ENCODE assay signal across 9 cellular contexts in the genomic region with DNA sequence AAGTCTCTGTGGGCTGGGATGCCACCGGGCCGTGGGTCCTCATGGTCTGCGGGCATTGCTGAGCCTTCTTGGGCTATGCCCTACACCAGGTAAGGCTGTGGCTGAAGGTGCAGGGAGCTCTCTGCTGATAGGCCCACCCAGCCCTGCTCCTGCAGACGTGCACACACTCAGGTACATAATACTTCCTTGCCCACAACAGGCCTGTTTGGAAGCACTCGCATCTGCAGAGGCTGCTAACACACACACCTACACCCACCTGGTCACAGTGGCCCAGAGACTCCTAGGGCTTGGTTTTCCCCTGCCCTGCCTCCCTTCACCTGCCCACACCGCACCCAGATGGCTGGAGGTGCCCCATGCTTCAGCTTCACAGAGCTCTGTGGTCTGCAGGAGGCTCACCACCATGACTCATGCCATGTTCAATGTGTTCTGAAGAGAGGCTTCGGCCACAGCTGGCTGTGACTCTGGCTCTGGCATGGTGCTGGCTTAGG.
A peak's percentile ranks its signal among the peaks of the same experiment; 100 is the strongest.
DNase-seq lines count a peak whose midpoint lies in the region; ATAC-seq and TF ChIP-seq lines count a peak whose summit lies in the region.
"Had no signal": no experiment of that assay in that cellular context is flagged by ENCODE, and none has a peak within 500 bp of the region (broad histone marks: within the 10 kb centered on the region; RNA-seq: fewer than 3 reads in every experiment).

No MANE protein-coding gene starts in this region.

- H3K4me2 ChIP-seq in mammary epithelial cell (ENCODE audit: insufficient read depth, low read depth, low read length), result no peak overlapping the region

- CTCF ChIA-PET in mammary epithelial cell (lab: Charles Lee; ENCODE audit: low non-redundant PET), result no interaction called here

- in situ Hi-C loops in mammary epithelial cell (cut with MboI; ENCODE audit: low sequenced_read_pairs in 2 of 2), result no loop called here

- no peak overlapping the region for H3K4me3 ChIP-seq in mammary epithelial cell (replicated peaks in 1 of 3; ENCODE audit: insufficient read depth in 1 of 3, low read depth in 2 of 3, low read length in 3 of 3)
- H3K4me3 ChIP-seq: thoracic aorta had no signal

- no peak overlapping the region for H2AFZ ChIP-seq in mammary epithelial cell (ENCODE audit: low read depth, low read length)

- BruUV-seq in mammary epithelial cell (replicated peaks; lab: Mats Ljungman, UMichigan), result no TSS peak

- intact Hi-C loops in mammary epithelial cell (cut with micrococcal nuclease), result no loop called here

- no peaks in the 10 kb centered on the region for H3K79me2 ChIP-seq in mammary epithelial cell (ENCODE audit: insufficient read depth, low read length)

- dilution Hi-C loops in mammary epithelial cell (cut with HindIII; ENCODE audit: low sequenced_read_pairs), result no loop called here

- 27% methylated on average over 5 of the region's 7 CpGs for WGBS in mammary epithelial cell (ENCODE audit: low coverage, missing lambda C conversion rate)

- H3K27ac ChIP-seq in mammary epithelial cell (ENCODE audit: insufficient read depth, low read depth, low read length), result no peak overlapping the region
- H3K27ac ChIP-seq: thoracic aorta had no signal

- H3K4me1 ChIP-seq in mammary epithelial cell (ENCODE audit: insufficient read depth, low read length), result peaks cover 8% of the 10 kb centered on the region

- no peak for ATAC-seq in GM18505 (IDR thresholded peaks at IDR 0.05; ENCODE audit: unreplicated experiment)
- ATAC-seq in GM18519 (IDR thresholded peaks at IDR 0.05; ENCODE audit: low FRiP score, unreplicated experiment), result no peak
- ATAC-seq in GM19324 (IDR thresholded peaks at IDR 0.05; ENCODE audit: low FRiP score, unreplicated experiment), result no peak

- TF ChIP-seq POLR2A in GM18505 (IDR thresholded peaks at IDR 0.05; ENCODE audit: borderline replicate concordance, extremely low read depth, insufficient read depth, insufficient read length), result no peak

- TF ChIP-seq CTCF in mammary epithelial cell (conservative IDR thresholded peaks at IDR 0.05 in 1 of 2, IDR thresholded peaks at IDR 0.05 in 1 of 2; ENCODE audit: extremely low read depth in 1 of 2, insufficient read depth in 1 of 2, low read depth in 1 of 2, low read length in 2 of 2), result no peak

- peaks cover 3% of the 10 kb centered on the region for H4K20me1 ChIP-seq in mammary epithelial cell (ENCODE audit: insufficient read depth, low read length)

- no peaks in the 10 kb centered on the region for H3K9me3 ChIP-seq in mammary epithelial cell (replicated peaks; ENCODE audit: insufficient read depth, low read length)
- H3K9me3 ChIP-seq: thoracic aorta had no signal

- H3K9ac ChIP-seq in mammary epithelial cell (ENCODE audit: insufficient read depth, low read length), result no peak overlapping the region

- peak; percentile 79 for DNase-seq in H4 (ENCODE audit: low spot score)
- peak; percentile 13 for DNase-seq in RKO (ENCODE audit: low spot score)
- DNase-seq in mammary epithelial cell, result peak; percentile 86
- DNase-seq in renal cortical epithelial cell (ENCODE audit: low read depth), result peak; percentile 86
- DNase-seq in NCI-H82 (lab: John Stamatoyannopoulos, UW), result no peak

- H3K27me3 ChIP-seq in mammary epithelial cell (ENCODE audit: insufficient read depth, low read length), result peaks cover 34% of the 10 kb centered on the region

- no peaks in the 10 kb centered on the region for H3K36me3 ChIP-seq in mammary epithelial cell (ENCODE audit: insufficient read depth, low read length)
- H3K36me3 ChIP-seq: thoracic aorta had no signal
